ENCODE assay signal across 28 cellular contexts in the genomic region with DNA sequence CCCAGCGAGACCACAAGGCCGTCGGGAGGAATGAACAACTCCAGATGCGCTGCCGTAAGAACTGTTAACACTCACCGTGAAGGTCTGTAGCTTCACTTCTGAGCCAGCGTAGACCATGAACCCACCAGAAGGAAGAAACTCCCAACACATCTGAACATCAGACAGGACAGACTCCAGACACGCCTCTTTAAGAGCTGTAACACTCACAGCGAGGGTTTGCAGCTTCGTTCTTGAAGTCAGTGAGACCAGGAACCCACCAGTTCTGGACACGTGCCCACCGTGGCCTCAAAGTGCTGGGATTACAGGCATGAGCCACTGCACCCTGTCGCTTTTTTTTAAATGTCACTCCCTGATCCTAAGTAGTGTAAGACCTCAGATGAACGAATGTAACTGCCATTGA. TPM values are rescaled to one million over a fixed set of nuclear protein-coding genes. Genes with fewer than 3 reads are reported as not detected.
DNase-seq lines count a peak whose midpoint lies in the region; ATAC-seq and TF ChIP-seq lines count a peak whose summit lies in the region.
"Had no signal": no experiment of that assay in that cellular context is flagged by ENCODE, and none has a peak within 500 bp of the region (broad histone marks: within the 10 kb centered on the region; RNA-seq: fewer than 3 reads in every experiment).

No MANE protein-coding gene starts in this region.

- peak in 1 of 4 donors; percentile 25 for ATAC-seq in heart left ventricle
- ATAC-seq in left cardiac atrium: no peak
- ATAC-seq in aorta (ENCODE audit: low FRiP score): peak; percentile 27
- ATAC-seq: Panc1 had no signal

- peak in 1 of 5 donors; percentile 48 for DNase-seq in heart left ventricle
- no peak for DNase-seq in left cardiac atrium
- no peak for DNase-seq in fibroblast of lung (ENCODE audit: low read depth in 2 of 2)
- DNase-seq in neural progenitor cell (ENCODE audit: low spot score): no peak
- DNase-seq in aorta: no peak
- DNase-seq in Kasumi-1 (lab: John Stamatoyannopoulos, UW): no peak
- no peak for DNase-seq in D341Med (ENCODE audit: low spot score)
- no peak for DNase-seq in iPS-NIHi11 (ENCODE audit: low spot score)
- DNase-seq: activated naive CD4-positive, alpha-beta T cell; activated T-cell treated with anti-CD3 and anti-CD28 coated beads, Interleukin-2, amount 50 U/mL, for 24 hours; CD8-positive, alpha-beta memory T cell; effector memory CD4-positive, alpha-beta T cell; GDM1; GOT3; islet precursor cell; mammary epithelial cell; naive B cell; NCI-H1694; NCI-H2171; NCI-H524; NK-92 treated with Interleukin-12 subunit alpha and Interleukin-12 subunit beta, amount 100 ng/mL, for 24 hours; stimulated activated CD4-positive, alpha-beta T cell treated with anti-CD3 and anti-CD28 coated beads, Interleukin-2, amount 100 ng/mL, for 48 hours; stimulated activated naive CD4-positive, alpha-beta T cell; thyroid gland had no signal

- no peak overlapping the region for H3K4me3 Mint-ChIP-seq in neural progenitor cell
- H3K4me3 Mint-ChIP-seq: activated T-cell treated with anti-CD3 and anti-CD28 coated beads, Interleukin-2, amount 50 U/mL, for 24 hours; B cell; CD8-positive, alpha-beta memory T cell; naive B cell; T-helper 1 cell treated with Interleukin-12 subunit alpha and Interleukin-12 subunit beta and Interleukin-4 antibody, amounts not matched to agents 30 μg/mL and 1 μg/mL, for 36 hours had no signal

- H3K4me1 ChIP-seq in heart left ventricle: peaks cover 0 to 31% (median 16%) of the 10 kb centered on the region in 12 donors
- peaks cover 10% of the 10 kb centered on the region for H3K4me1 ChIP-seq in fibroblast of lung (ENCODE audit: control insufficient read depth, extremely low read depth, insufficient read depth, low read length)
- H3K4me1 ChIP-seq in neural progenitor cell: no peaks in the 10 kb centered on the region
- peaks cover 0 to 3% of the 10 kb centered on the region in 2 donors for H3K4me1 ChIP-seq in aorta (ENCODE audit: control insufficient read depth in 1 of 2, insufficient read depth in 2 of 2, low read length in 2 of 2)

- H3K27me3 ChIP-seq in heart left ventricle (no peaks in the 10 kb centered on the region), fibroblast of lung (ENCODE audit: control insufficient read depth, insufficient read depth, low read length) (no peaks in the 10 kb centered on the region), neural progenitor cell (no peaks in the 10 kb centered on the region), aorta (ENCODE audit: control insufficient read depth in 1 of 2, insufficient read depth in 2 of 2, low read length in 1 of 2) (no peaks in the 10 kb centered on the region)
- H3K27me3 ChIP-seq: adrenal gland, thyroid gland had no signal

- H3K36me3 ChIP-seq in heart left ventricle (no peaks in the 10 kb centered on the region), fibroblast of lung (ENCODE audit: control insufficient read depth, insufficient read depth, low read length) (no peaks in the 10 kb centered on the region), neural progenitor cell (no peaks in the 10 kb centered on the region), aorta (ENCODE audit: control insufficient read depth in 1 of 2, insufficient read depth in 2 of 2, low read length in 1 of 2) (no peaks in the 10 kb centered on the region)
- H3K36me3 ChIP-seq: adrenal gland, thyroid gland had no signal

- H3F3A ChIP-seq in neural progenitor cell (ENCODE audit: low read depth): peaks cover 15% of the 10 kb centered on the region

- H2AFZ ChIP-seq in fibroblast of lung (ENCODE audit: low read length): no peak overlapping the region
- H2AFZ ChIP-seq in neural progenitor cell (replicated peaks): no peak overlapping the region

- H3K4me3 ChIP-seq in heart left ventricle (no peak overlapping the region), fibroblast of lung (replicated peaks in 1 of 4; ENCODE audit: control extremely low read depth in 1 of 4, insufficient read depth in 1 of 4, low read depth in 3 of 4, low read length in 4 of 4) (no peak overlapping the region), neural progenitor cell (no peak overlapping the region), aorta (ENCODE audit: low read length in 2 of 2) (no peak overlapping the region)
- H3K4me3 ChIP-seq: adrenal gland, thyroid gland had no signal

- no peaks in the 10 kb centered on the region for H3K36me3 Mint-ChIP-seq in neural progenitor cell
- H3K36me3 Mint-ChIP-seq: CD8-positive, alpha-beta memory T cell; naive B cell had no signal

- TF ChIP-seq POLR2A in heart left ventricle (IDR thresholded peaks at IDR 0.05): no peak

- WGBS in heart left ventricle, 4 donors: 82 to 88% (median 86%) methylated on average over 14 of the region's 14 CpGs
- 94 to 95% methylated on average over 14 of the region's 14 CpGs for WGBS in aorta, 2 donors

- TF ChIP-seq CTCF in heart left ventricle (IDR thresholded peaks at IDR 0.05) (no peak), fibroblast of lung (conservative IDR thresholded peaks at IDR 0.05 in 1 of 2, IDR thresholded peaks at IDR 0.05 in 1 of 2; ENCODE audit: low read depth in 1 of 2, low read length in 2 of 2) (no peak), neural progenitor cell (IDR thresholded peaks at IDR 0.05) (no peak)

- peak overlapping the region; percentile 64 for H3K27ac Mint-ChIP-seq in neural progenitor cell
- H3K27ac Mint-ChIP-seq: B cell; T-helper 1 cell treated with Interleukin-12 subunit alpha and Interleukin-12 subunit beta and Interleukin-4 antibody, amounts not matched to agents 30 μg/mL and 1 μg/mL, for 36 hours had no signal

- H4K20me1 ChIP-seq in fibroblast of lung (ENCODE audit: control insufficient read depth, extremely low read depth, insufficient read depth, low read length) (no peaks in the 10 kb centered on the region), neural progenitor cell (ENCODE audit: low read depth) (peaks cover 2% of the 10 kb centered on the region)

- H3K27me3 Mint-ChIP-seq in neural progenitor cell (ENCODE audit: insufficient read depth, low read depth): peaks cover 5% of the 10 kb centered on the region
- H3K27me3 Mint-ChIP-seq: activated T-cell treated with anti-CD3 and anti-CD28 coated beads, Interleukin-2, amount 50 U/mL, for 24 hours; B cell; CD8-positive, alpha-beta memory T cell; naive B cell had no signal

- no peaks in the 10 kb centered on the region for H3K9me3 Mint-ChIP-seq in neural progenitor cell
- H3K9me3 Mint-ChIP-seq: activated T-cell treated with anti-CD3 and anti-CD28 coated beads, Interleukin-2, amount 50 U/mL, for 24 hours; CD8-positive, alpha-beta memory T cell; naive B cell; T-helper 1 cell treated with Interleukin-12 subunit alpha and Interleukin-12 subunit beta and Interleukin-4 antibody, amounts not matched to agents 30 μg/mL and 1 μg/mL, for 36 hours had no signal

- H3K9ac ChIP-seq in fibroblast of lung (ENCODE audit: insufficient read depth, low read length) (no peak overlapping the region), neural progenitor cell (no peak overlapping the region)

- peaks cover 13% of the 10 kb centered on the region for H3K4me1 Mint-ChIP-seq in neural progenitor cell
- H3K4me1 Mint-ChIP-seq: B cell had no signal

- H3K79me2 ChIP-seq in fibroblast of lung (ENCODE audit: control insufficient read depth, insufficient read depth, low read length) (no peaks in the 10 kb centered on the region), neural progenitor cell (ENCODE audit: low read depth) (no peaks in the 10 kb centered on the region)

- no peak overlapping the region for H3K4me2 ChIP-seq in fibroblast of lung (ENCODE audit: extremely low read depth, insufficient read depth, low read length)
- H3K4me2 ChIP-seq in neural progenitor cell: no peak overlapping the region

- H3K9me3 ChIP-seq in heart left ventricle (no peaks in the 10 kb centered on the region), fibroblast of lung (ENCODE audit: control insufficient read depth, insufficient read depth, low read depth, low read length) (no peaks in the 10 kb centered on the region), neural progenitor cell (ENCODE audit: low read depth) (no peaks in the 10 kb centered on the region), aorta (ENCODE audit: control insufficient read depth, low read length) (no peaks in the 10 kb centered on the region)
- H3K9me3 ChIP-seq: adrenal gland, thyroid gland had no signal

- H3K27ac ChIP-seq in heart left ventricle (peak overlapping the region; percentile 52 to 93 (median 79)), fibroblast of lung (ENCODE audit: insufficient read depth, low read length) (peak overlapping the region; percentile 76), neural progenitor cell (no peak overlapping the region), aorta (ENCODE audit: low read depth in 1 of 2, low read length in 2 of 2) (no peak overlapping the region)

- intact Hi-C loops in heart left ventricle (cut with DNase I): loop anchor here in 3 of 10 donors (2.0 to 10.0 kb wide), 4 partner anchors 52 to 152 kb away; no protein-coding TSS in a partner anchor
- intact Hi-C loops in left cardiac atrium (cut with DNase I): no loop called here
- intact Hi-C loops in aorta (cut with DNase I): no loop called here

RNA-seq across cellular contexts. Expression of a gene that starts 17.3 kb away (rescaled TPM):
- 10 to 100 TPM; 12.6 to 50.7 (median 20.4) TPM for total RNA-seq in heart left ventricle
- polyA plus RNA-seq in heart left ventricle: 10 to 100 TPM; 10.6 to 37.9 TPM
- 10 to 100 TPM; 21.8 to 40.2 TPM for total RNA-seq in left cardiac atrium
- total RNA-seq in fibroblast of lung: 20.3 and 44.3 TPM in 2 replicates
- polyA plus RNA-seq in fibroblast of lung: 96.1 and 230 TPM in 2 replicates
- 79.1 and 193 TPM in 2 replicates for polyA plus RNA-seq in fibroblast of lung (2012)
- 136 and 282 TPM in 2 replicates for polyA minus RNA-seq in fibroblast of lung (ENCODE audit: low replicate concordance)
- 480 and 549 TPM in 2 replicates for total RNA-seq in neural progenitor cell (ENCODE audit: low replicate concordance)
- 10 to 100 TPM; 19.6 to 20.9 TPM for total RNA-seq in aorta
- polyA plus RNA-seq in aorta: 10 to 100 TPM in 1 of 2 donors, 1 to 10 TPM in 1; 5.8 to 11.1 TPM

RNA-seq across cellular contexts. Expression of a gene that starts 56.5 kb away (rescaled TPM):
- 10 to 100 TPM in 1 of 9 donors, 1 to 10 TPM in 8; 4.1 to 11.8 (median 5.3) TPM for total RNA-seq in heart left ventricle
- polyA plus RNA-seq in heart left ventricle: 1 to 10 TPM; 6.8 to 7.2 TPM
- total RNA-seq in left cardiac atrium: 10 to 100 TPM in 1 of 2 donors, 1 to 10 TPM in 1; 8.2 to 14.2 TPM
- 9.2 and 17.0 TPM in 2 replicates for total RNA-seq in fibroblast of lung
- 10.6 and 11.9 TPM in 2 replicates for polyA plus RNA-seq in fibroblast of lung
- polyA plus RNA-seq in fibroblast of lung (2012): 8.8 and 9.6 TPM in 2 replicates
- polyA minus RNA-seq in fibroblast of lung (ENCODE audit: low replicate concordance): 5.2 and 6.6 TPM in 2 replicates
- total RNA-seq in neural progenitor cell (ENCODE audit: low replicate concordance): 34.3 and 43.9 TPM in 2 replicates
- 10 to 100 TPM in 1 of 2 donors, 1 to 10 TPM in 1; 5.2 to 15.8 TPM for total RNA-seq in aorta
- 10 to 100 TPM in 1 of 2 donors, 1 to 10 TPM in 1; 9.1 to 20.5 TPM for polyA plus RNA-seq in aorta

Comparison
In these comparisons a context has a peak if more than half of its experiments do, and no peak if none do; other contexts are left out.
1. H3K27ac ChIP-seq: peak in heart left ventricle (12 of 12) and fibroblast of lung (single experiment); none in neural progenitor cell (single experiment) and aorta (0 of 2).